Comparison of ENCODE assay signal across 23 cellular contexts in genomic region chr10:30762620-30763019, GRCh38.
"Had no signal": no experiment of that assay in that cellular context is flagged by ENCODE, and none has a peak within 500 bp of the region (broad histone marks: within the 10 kb centered on the region; RNA-seq: fewer than 3 reads in every experiment).

No MANE protein-coding gene starts in this region.

- H3K4me1 ChIP-seq: breast epithelium, esophagus squamous epithelium, parathyroid adenoma, right lobe of liver, testis had no signal

- ATAC-seq: activated T-cell treated with anti-CD3 and anti-CD28 coated beads, Interleukin-2, amount 50 U/mL, for 4 hours; heart right ventricle; left colon; mucosa of descending colon; right lobe of liver had no signal

- H3K36me3 ChIP-seq: breast epithelium, esophagus squamous epithelium, heart right ventricle, right lobe of liver had no signal

- DNase-seq: activated CD4-positive, alpha-beta T cell treated with anti-CD3 and anti-CD28 coated beads for 48 hours; activated CD8-positive, alpha-beta memory T cell treated with anti-CD3 and anti-CD28 coated beads, Interleukin-2, amount 50 U/mL, for 48 hours; activated naive CD4-positive, alpha-beta T cell treated with Interleukin-2 at 50 U/mL for 16 hours; activated naive CD8-positive, alpha-beta T cell treated with anti-CD3 and anti-CD28 coated beads for 36 hours; activated T-cell treated with anti-CD3 and anti-CD28 coated beads, Interleukin-2, amount 50 U/mL, for 4 hours; cerebellar nuclear complex; endodermal cell; esophagus squamous epithelium; heart right ventricle; islet precursor cell; left colon; mesenchymal stem cell; mucosa of descending colon; naive B cell; right lobe of liver; small intestine; stimulated activated CD4-positive, alpha-beta T cell treated with anti-CD3 and anti-CD28 coated beads, Interleukin-2, amount 100 ng/mL, for 24 hours; stimulated activated naive CD4-positive, alpha-beta T cell; testis had no signal

- H3K27me3 ChIP-seq: breast epithelium, esophagus squamous epithelium, heart right ventricle, right lobe of liver, testis had no signal

- H3K9ac ChIP-seq: parathyroid adenoma had no signal

- H3K27ac ChIP-seq: breast epithelium, coronary artery, esophagus squamous epithelium, heart right ventricle, parathyroid adenoma, right lobe of liver, testis had no signal

- H3K4me3 ChIP-seq: breast epithelium, coronary artery, esophagus squamous epithelium, heart right ventricle, mucosa of descending colon, right lobe of liver, testis had no signal

- FAIRE-seq: astrocyte, small intestine had no signal
